Comparison of ENCODE assay signal across 14 cellular contexts in the genomic region with DNA sequence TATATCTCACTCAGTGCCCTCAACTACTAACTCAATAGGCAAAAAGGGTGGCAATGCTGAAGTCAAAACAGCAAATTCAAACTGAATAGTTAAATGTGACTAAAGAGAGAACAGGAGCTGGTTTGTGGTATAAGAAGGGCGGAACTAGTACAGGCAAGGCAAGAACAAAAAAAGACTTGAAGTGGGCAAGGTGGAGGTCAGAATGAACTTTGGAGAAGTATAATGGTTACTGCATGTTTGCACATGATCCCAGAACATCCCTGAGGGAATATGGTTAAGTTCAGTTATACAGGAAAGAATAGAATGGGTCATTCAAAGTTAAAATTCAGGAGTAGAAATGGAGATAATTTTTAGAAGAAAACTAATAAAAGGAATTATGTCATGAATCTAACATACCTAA.
DNase-seq lines count a peak whose midpoint lies in the region; ATAC-seq, FAIRE-seq and TF ChIP-seq lines count a peak whose summit lies in the region.
"Had no signal": no experiment of that assay in that cellular context is flagged by ENCODE, and none has a peak within 500 bp of the region (broad histone marks: within the 10 kb centered on the region; RNA-seq: fewer than 3 reads in every experiment).

No MANE protein-coding gene starts in this region.

- H3K27me3 ChIP-seq in breast epithelium (no peaks in the 10 kb centered on the region), GM12878 (replicated peaks in 1 of 2; ENCODE audit: control insufficient read depth in 2 of 2, insufficient read depth in 2 of 2, low read length in 1 of 2) (no peaks in the 10 kb centered on the region)

- BruUV-seq in MCF 10A (replicated peaks; lab: Mats Ljungman, UMichigan) = no TSS peak
- BruUV-seq in GM12878 (replicated peaks; lab: Mats Ljungman, UMichigan) = no TSS peak

- peaks cover 11% of the 10 kb centered on the region for H3K4me1 Mint-ChIP-seq in MCF 10A (ENCODE audit: insufficient read depth, unreplicated experiment)
- H3K4me1 Mint-ChIP-seq: B cell had no signal

- RAD21 ChIA-PET in GM12878 (lab: Charles Lee; ENCODE audit: unreplicated experiment) = no interaction called here

- no peak overlapping the region for H3K4me3 Mint-ChIP-seq in MCF 10A (ENCODE audit: unreplicated experiment)
- H3K4me3 Mint-ChIP-seq: B cell; CD4-positive, alpha-beta T cell had no signal

- no peak overlapping the region for H3K9ac ChIP-seq in GM12878 (ENCODE audit: control insufficient read depth, insufficient read depth, low read length)

- no peak for ATAC-seq in GM12878
- ATAC-seq in HG03097 (IDR thresholded peaks at IDR 0.05; ENCODE audit: low FRiP score, unreplicated experiment) = no peak

- in situ Hi-C loops in GM12878 (cut with MboI) = no loop called here

- H3K4me1 ChIP-seq in breast epithelium = no peaks in the 10 kb centered on the region
- no peaks in the 10 kb centered on the region for H3K4me1 ChIP-seq in GM12878 (ENCODE audit: control insufficient read depth, insufficient read depth, low read length)
- H3K4me1 ChIP-seq: HAP-1 had no signal

- H3K36me3 ChIP-seq in breast epithelium = no peaks in the 10 kb centered on the region
- no peaks in the 10 kb centered on the region for H3K36me3 ChIP-seq in GM12878 (ENCODE audit: control insufficient read depth in 2 of 2, insufficient read depth in 2 of 2, low read length in 1 of 2)
- H3K36me3 ChIP-seq: HAP-1 had no signal

- H3K9me3 Mint-ChIP-seq in MCF 10A (ENCODE audit: unreplicated experiment) = no peaks in the 10 kb centered on the region

- no peaks in the 10 kb centered on the region for H3K36me3 Mint-ChIP-seq in MCF 10A (ENCODE audit: insufficient read depth, unreplicated experiment)

- no peak for TF ChIP-seq POLR2A in breast epithelium (IDR thresholded peaks at IDR 0.05)
- TF ChIP-seq POLR2A in GM12878 (IDR thresholded peaks at IDR 0.05; ENCODE audit: low read depth, low read length) = no peak

- intact Hi-C loops in MCF 10A (cut with micrococcal nuclease) (no loop called here), breast epithelium (cut with DNase I; ENCODE audit: low total_unique reads) (no loop called here), GM12878 (cut with micrococcal nuclease; ENCODE audit: unreplicated experiment) (no loop called here)

- no peaks in the 10 kb centered on the region for H3K27me3 Mint-ChIP-seq in MCF 10A (ENCODE audit: insufficient read depth, unreplicated experiment)
- H3K27me3 Mint-ChIP-seq: B cell; CD4-positive, alpha-beta T cell had no signal

- WGBS in GM12878 (ENCODE audit: insufficient coverage, insufficient replicate concordance, low lambda C conversion rate, missing lambda C conversion rate) = 96% methylated on average over 1 of the region's 1 CpG

- H3K27ac ChIP-seq in breast epithelium (no peak overlapping the region), GM12878 (ENCODE audit: control insufficient read depth, insufficient read depth) (no peak overlapping the region)

- H3K79me2 ChIP-seq in GM12878 (ENCODE audit: control insufficient read depth, insufficient read depth, low read length) = no peaks in the 10 kb centered on the region

- H4K20me1 ChIP-seq in GM12878 (ENCODE audit: control insufficient read depth, insufficient read depth) = no peaks in the 10 kb centered on the region

- no peak overlapping the region for H3K4me2 ChIP-seq in GM12878 (ENCODE audit: control insufficient read depth, insufficient read depth)

- no peak for DNase-seq in MCF 10A (ENCODE audit: unreplicated experiment)
- no peak for DNase-seq in breast epithelium (ENCODE audit: low spot score in 2 of 2)
- no peak for DNase-seq in GM12878 (ENCODE audit: low read depth, low spot score)
- peak; percentile 4 for DNase-seq in foreskin melanocyte
- no peak for DNase-seq in kidney glomerular epithelial cell (lab: John Stamatoyannopoulos, UW)
- DNase-seq in inferior parietal cortex (ENCODE audit: extremely low spot score) = no peak
- DNase-seq: C1 segment of cervical spinal cord; CD4-positive, alpha-beta T cell; DMS79; IMR-90 had no signal

- peak; percentile 31 for FAIRE-seq in GM12878 (lab: Jason Lieb, UNC)
- FAIRE-seq: H1 had no signal

- no peaks in the 10 kb centered on the region for H3K9me3 ChIP-seq in breast epithelium
- no peaks in the 10 kb centered on the region; the same call in 2 of the 3 replicates for H3K9me3 ChIP-seq in GM12878 (replicated peaks; ENCODE audit: control insufficient read depth, insufficient read depth, low read length)
- H3K9me3 ChIP-seq: HAP-1 had no signal

- no peak for TF ChIP-seq CTCF in MCF 10A (IDR thresholded peaks at IDR 0.05; ENCODE audit: unreplicated experiment)
- no peak for TF ChIP-seq CTCF in breast epithelium (IDR thresholded peaks at IDR 0.05)
- TF ChIP-seq CTCF in GM12878 (IDR thresholded peaks at IDR 0.05 in 2 of 3, conservative IDR thresholded peaks at IDR 0.05 in 1 of 3; ENCODE audit: control insufficient read depth in 2 of 3, extremely low read depth in 1 of 3, insufficient read depth in 1 of 3, low read depth in 3 of 3, low read length in 3 of 3) = no peak

- H3K4me3 ChIP-seq in breast epithelium (no peak overlapping the region), GM12878 (no peak overlapping the region)
- H3K4me3 ChIP-seq: HAP-1 had no signal

- peak overlapping the region; percentile 12 for H3K27ac Mint-ChIP-seq in MCF 10A (ENCODE audit: low read depth, unreplicated experiment)
- H3K27ac Mint-ChIP-seq: B cell; CD4-positive, alpha-beta T cell had no signal

- H2AFZ ChIP-seq in GM12878 (ENCODE audit: control insufficient read depth, low read depth, low read length) = no peak overlapping the region

- TF ChIP-seq EP300 in GM12878 (IDR thresholded peaks at IDR 0.05; ENCODE audit: borderline replicate concordance in 1 of 2, control insufficient read depth in 1 of 2, low read depth in 2 of 2, low read length in 2 of 2) = no peak

- SMC1A ChIA-PET in GM12878 (lab: Charles Lee; ENCODE audit: uncharacterized antibody, unreplicated experiment) = no interaction called here

- POLR2A ChIA-PET in MCF 10A (lab: Yijun Ruan, JAX) (interaction anchor here (0.9 kb wide), 1 partner anchor 16 kb away, joined by 3 read pairs; no protein-coding TSS in a partner anchor), GM12878 (lab: Charles Lee) (no interaction called here)

- CTCF ChIA-PET in MCF 10A (lab: Yijun Ruan, JAX) = no interaction called here
- CTCF ChIA-PET in GM12878 (lab: Yijun Ruan, JAX) = no interaction called here

- TF ChIP-seq RAD21 in GM12878 (IDR thresholded peaks at IDR 0.05; ENCODE audit: insufficient read depth, low read depth, low read length) = no peak

TF ChIP-seq in GM12878, 131 proteins besides CTCF, POLR2A, EP300 and RAD21:
- TF ChIP-seq SP1 (IDR thresholded peaks at IDR 0.05; ENCODE audit: low read depth, low read length) = no peak
- no peak for TF ChIP-seq ESRRA (IDR thresholded peaks at IDR 0.05; ENCODE audit: low read length)
- no peak for TF ChIP-seq SIN3A (IDR thresholded peaks at IDR 0.05; ENCODE audit: low read depth, low read length)
- no peak for TF ChIP-seq EED (IDR thresholded peaks at IDR 0.05; ENCODE audit: low read depth)
- no peak for TF ChIP-seq FOS (IDR thresholded peaks at IDR 0.05; ENCODE audit: borderline replicate concordance, extremely low read depth, insufficient read length)
- no peak for TF ChIP-seq POLR2AphosphoS2 (IDR thresholded peaks at IDR 0.05; ENCODE audit: low read depth, low read length)
- TF ChIP-seq TCF7 (IDR thresholded peaks at IDR 0.05; ENCODE audit: borderline replicate concordance) = no peak
- TF ChIP-seq JUND (IDR thresholded peaks at IDR 0.05; ENCODE audit: low read depth, low read length) = no peak
